ENCODE assay signal across 9 cellular contexts in genomic region chr20:21615617-21616080, GRCh38.
DNase-seq lines count a peak whose midpoint lies in the region; ATAC-seq and TF ChIP-seq lines count a peak whose summit lies in the region.
"Had no signal": no experiment of that assay in that cellular context is flagged by ENCODE, and none has a peak within 500 bp of the region (broad histone marks: within the 10 kb centered on the region; RNA-seq: fewer than 3 reads in every experiment).

No MANE protein-coding gene starts in this region.

- DNase-seq in NCI-H2029 (lab: John Stamatoyannopoulos, UW) (peak; percentile 75), NCI-H2029 treated with DMSO at 0.1 percent for 48 hours (lab: John Stamatoyannopoulos, UW) (no peak), NCI-H460 (ENCODE audit: extremely low read depth, low read depth) (peak; percentile 40), epithelial cell of proximal tubule (ENCODE audit: low read depth) (no peak), nephron progenitor cell (peak; percentile 78), type B pancreatic cell (ENCODE audit: extremely low spot score, unreplicated experiment) (peak; percentile 74)
- peak; percentile 65 for DNase-seq in activated CD4-positive, alpha-beta memory T cell treated with anti-CD3 and anti-CD28 coated beads for 36 hours

- no peak overlapping the region for H3K4me3 ChIP-seq in epithelial cell of proximal tubule (ENCODE audit: low read depth, low read length)

- no peak overlapping the region for H3K4me3 Mint-ChIP-seq in activated CD4-positive, alpha-beta memory T cell treated with anti-CD3 and anti-CD28 coated beads for 36 hours
- H3K4me3 Mint-ChIP-seq in nephron progenitor cell (no peak overlapping the region), type B pancreatic cell (no peak overlapping the region)

- H3K27me3 Mint-ChIP-seq in activated CD4-positive, alpha-beta memory T cell treated with anti-CD3 and anti-CD28 coated beads for 36 hours = peaks cover 8% of the 10 kb centered on the region
- H3K27me3 Mint-ChIP-seq in nephron progenitor cell (ENCODE audit: low read depth, poor library complexity) = peaks cover 79% of the 10 kb centered on the region
- H3K27me3 Mint-ChIP-seq in type B pancreatic cell = peaks cover 52% of the 10 kb centered on the region

- TF ChIP-seq CTCF in epithelial cell of proximal tubule (conservative IDR thresholded peaks at IDR 0.05; ENCODE audit: low read depth, low read length) = peak; percentile 95
- peak; percentile 88 for TF ChIP-seq CTCF in nephron progenitor cell (IDR thresholded peaks at IDR 0.05)
- peak; percentile 90 for TF ChIP-seq CTCF in type B pancreatic cell (conservative IDR thresholded peaks at IDR 0.05)

- intact Hi-C loops in activated CD4-positive, alpha-beta memory T cell treated with anti-CD3 and anti-CD28 coated beads for 36 hours (cut with micrococcal nuclease) = loop anchor here (2.0 kb wide), 1 partner anchor 87 kb away; no protein-coding TSS in a partner anchor

- CTCF ChIA-PET in activated CD4-positive, alpha-beta memory T cell treated with anti-CD3 and anti-CD28 coated beads for 36 hours (lab: Charles Lee) = interaction anchor here (0.7 to 3.8 kb wide), 22 partner anchors 10 to 779 kb away, joined by 3 to 31 read pairs (median 6); no protein-coding TSS in a partner anchor

- H3K9me3 Mint-ChIP-seq in activated CD4-positive, alpha-beta memory T cell treated with anti-CD3 and anti-CD28 coated beads for 36 hours = no peaks in the 10 kb centered on the region
- H3K9me3 Mint-ChIP-seq in nephron progenitor cell (no peaks in the 10 kb centered on the region), type B pancreatic cell (no peaks in the 10 kb centered on the region)

- peak; percentile 73 for ATAC-seq in HG02759 (IDR thresholded peaks at IDR 0.05; ENCODE audit: unreplicated experiment)

- H3K36me3 Mint-ChIP-seq in activated CD4-positive, alpha-beta memory T cell treated with anti-CD3 and anti-CD28 coated beads for 36 hours = no peaks in the 10 kb centered on the region
- H3K36me3 Mint-ChIP-seq in nephron progenitor cell (ENCODE audit: low read depth) (no peaks in the 10 kb centered on the region), type B pancreatic cell (no peaks in the 10 kb centered on the region)
- H3K36me3 Mint-ChIP-seq: CD8-positive, alpha-beta memory T cell had no signal

- no peaks in the 10 kb centered on the region for H3K4me1 Mint-ChIP-seq in activated CD4-positive, alpha-beta memory T cell treated with anti-CD3 and anti-CD28 coated beads for 36 hours (ENCODE audit: low read depth)
- H3K4me1 Mint-ChIP-seq in nephron progenitor cell = no peaks in the 10 kb centered on the region
- H3K4me1 Mint-ChIP-seq in type B pancreatic cell (ENCODE audit: unreplicated experiment) = peaks cover 4% of the 10 kb centered on the region
- H3K4me1 Mint-ChIP-seq: CD8-positive, alpha-beta memory T cell had no signal

- no peak overlapping the region for H3K27ac Mint-ChIP-seq in activated CD4-positive, alpha-beta memory T cell treated with anti-CD3 and anti-CD28 coated beads for 36 hours
- H3K27ac Mint-ChIP-seq in nephron progenitor cell = no peak overlapping the region
- H3K27ac Mint-ChIP-seq in type B pancreatic cell = no peak overlapping the region
- H3K27ac Mint-ChIP-seq: CD8-positive, alpha-beta memory T cell had no signal

- POLR2A ChIA-PET in activated CD4-positive, alpha-beta memory T cell treated with anti-CD3 and anti-CD28 coated beads for 36 hours (lab: Charles Lee) = no interaction called here

Comparison
In these comparisons a context has a peak if more than half of its experiments do, and no peak if none do; other contexts are left out.
1. DNase-seq: peak in NCI-H2029 (single experiment), NCI-H460 (single experiment), activated CD4-positive, alpha-beta memory T cell treated with anti-CD3 and anti-CD28 coated beads for 36 hours (single experiment), nephron progenitor cell (single experiment) and type B pancreatic cell (single experiment); none in NCI-H2029 treated with DMSO at 0.1 percent for 48 hours (single experiment) and epithelial cell of proximal tubule (single experiment).
2. Peak in every context shown above with its lines, with median percentiles within 50 percentile points of each other: CTCF ChIP-seq.